25 cellular contexts compared by ENCODE assay signal in the genomic region with DNA sequence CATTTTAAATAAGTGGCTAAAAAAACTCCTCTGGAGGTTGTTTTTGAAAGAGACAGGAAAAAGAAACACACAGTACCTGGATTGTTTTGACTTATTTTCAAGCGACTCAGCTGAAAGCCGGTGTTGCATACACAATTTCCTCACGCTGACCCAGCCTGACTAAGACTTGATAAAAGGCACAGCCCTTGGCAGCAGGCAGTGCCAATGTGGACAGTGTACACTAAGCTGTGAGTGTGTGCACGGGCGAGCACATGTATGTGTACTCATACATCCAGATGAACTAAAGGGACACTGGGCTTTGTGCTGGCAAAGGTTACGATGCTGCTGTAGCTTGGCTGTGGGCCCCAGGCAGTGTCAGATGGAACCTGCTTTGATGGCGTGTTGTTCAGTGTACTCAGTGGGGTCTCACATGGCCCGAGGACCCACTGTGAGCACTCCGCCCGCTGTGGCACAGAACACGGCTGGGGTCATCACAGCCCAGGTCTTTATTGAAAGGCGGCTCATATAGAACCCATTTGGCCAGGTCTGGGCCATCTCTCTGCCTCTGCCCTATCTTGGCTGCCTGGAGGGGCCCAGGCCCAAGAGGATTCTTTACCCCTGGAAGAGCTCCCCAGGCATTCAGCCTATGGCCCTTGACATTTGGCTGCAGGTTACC.
A peak's percentile ranks its signal among the peaks of the same experiment; 100 is the strongest.
DNase-seq lines count a peak whose midpoint lies in the region; ATAC-seq and TF ChIP-seq lines count a peak whose summit lies in the region.
"Had no signal": no experiment of that assay in that cellular context is flagged by ENCODE, and none has a peak within 500 bp of the region (broad histone marks: within the 10 kb centered on the region; RNA-seq: fewer than 3 reads in every experiment).

No MANE protein-coding gene starts in this region.

- H3K4me3 ChIP-seq in RWPE2 (ENCODE audit: severe bottlenecking) (no peak overlapping the region), fibroblast of the aortic adventitia (ENCODE audit: low read depth, low read length) (no peak overlapping the region)
- H3K4me3 ChIP-seq: gastrocnemius medialis, lung, SJCRH30, smooth muscle cell, tibial artery had no signal

- TF ChIP-seq CTCF in RWPE2 (IDR thresholded peaks at IDR 0.05; ENCODE audit: poor library complexity, severe bottlenecking) (no peak), fibroblast of the aortic adventitia (IDR thresholded peaks at IDR 0.05; ENCODE audit: insufficient read depth, low read length) (no peak), glutamatergic neuron (IDR thresholded peaks at IDR 0.05; ENCODE audit: partially characterized antibody, unreplicated experiment) (no peak)

- H3K27ac ChIP-seq in RWPE2 (ENCODE audit: poor library complexity, severe bottlenecking), result peak overlapping the region; percentile 35
- H3K27ac ChIP-seq: 22Rv1, gastrocnemius medialis, SJCRH30, tibial artery had no signal

- H3K36me3 ChIP-seq in RWPE2 (ENCODE audit: low read depth), result no peaks in the 10 kb centered on the region
- H3K36me3 ChIP-seq: gastrocnemius medialis, SJCRH30, tibial artery had no signal

- DNase-seq in DMS53 (lab: John Stamatoyannopoulos, UW) (peak; percentile 38), DMS53 treated with DMSO at 0.1 percent for 48 hours (lab: John Stamatoyannopoulos, UW; ENCODE audit: unreplicated experiment) (no peak), RWPE2 (ENCODE audit: low spot score) (peak; percentile 40), fibroblast of the aortic adventitia (ENCODE audit: low read depth) (peak; percentile 43), glutamatergic neuron (no peak), NCI-H2107 (lab: John Stamatoyannopoulos, UW) (no peak)
- DNase-seq in stimulated activated naive B cell treated with anti-CD40 and anti-IgM and Interleukin-4, amounts not matched to agents 10 μg/mL and 1 μg/mL and 100 μg/mL, for 72 hours, result no peak
- DNase-seq: activated CD4-positive, alpha-beta T cell treated with anti-CD3 and anti-CD28 coated beads for 48 hours; cerebellar nuclear complex; DND-41; gastrocnemius medialis; hypothalamus; NCI-H1694; NCI-H345; NCI-H82; SJCRH30; stimulated activated naive CD4-positive, alpha-beta T cell; T-helper 1 cell; tibial artery had no signal

- ATAC-seq in RWPE2 (ENCODE audit: low read depth) (peak; percentile 39; the same call in 1 of the 3 replicates), HG02623 (IDR thresholded peaks at IDR 0.05; ENCODE audit: unreplicated experiment) (no peak)
- ATAC-seq in stimulated activated naive B cell treated with anti-CD40 and anti-IgM and Interleukin-4, amounts not matched to agents 10 μg/mL and 1 μg/mL and 100 μg/mL, for 72 hours (replicated peaks), result no peak
- ATAC-seq: gastrocnemius medialis had no signal

- H3K27me3 Mint-ChIP-seq in stimulated activated naive B cell treated with anti-CD40 and anti-IgM and Interleukin-4, amounts not matched to agents 10 μg/mL and 1 μg/mL and 100 μg/mL, for 72 hours, result no peaks in the 10 kb centered on the region
- H3K27me3 Mint-ChIP-seq in glutamatergic neuron (ENCODE audit: unreplicated experiment), result no peaks in the 10 kb centered on the region
- H3K27me3 Mint-ChIP-seq: activated naive CD4-positive, alpha-beta T cell treated with anti-CD3 and anti-CD28 coated beads, Interleukin-2, amount 50 U/mL, for 24 hours had no signal

- no peaks in the 10 kb centered on the region for H3K9me3 Mint-ChIP-seq in stimulated activated naive B cell treated with anti-CD40 and anti-IgM and Interleukin-4, amounts not matched to agents 10 μg/mL and 1 μg/mL and 100 μg/mL, for 72 hours
- peaks cover 2% of the 10 kb centered on the region for H3K9me3 Mint-ChIP-seq in glutamatergic neuron (ENCODE audit: unreplicated experiment)
- H3K9me3 Mint-ChIP-seq: activated naive CD4-positive, alpha-beta T cell treated with anti-CD3 and anti-CD28 coated beads, Interleukin-2, amount 50 U/mL, for 24 hours; activated T-helper 1 cell treated with anti-CD3 and anti-CD28 coated beads, Interleukin-12 subunit alpha, Interleukin-12 subunit beta, Interleukin-2, Interleukin-4 antibody, amounts not matched to agents 30 ng/mL and 10 ng/mL and 1 ng/mL, durations not matched to agents 14 hours and 24 hours and 36 hours had no signal

- peaks cover 49 to 56% of the 10 kb centered on the region in 2 donors for H3K36me3 Mint-ChIP-seq in stimulated activated naive B cell treated with anti-CD40 and anti-IgM and Interleukin-4, amounts not matched to agents 10 μg/mL and 1 μg/mL and 100 μg/mL, for 72 hours
- H3K36me3 Mint-ChIP-seq in glutamatergic neuron (ENCODE audit: unreplicated experiment), result peaks cover 10% of the 10 kb centered on the region
- H3K36me3 Mint-ChIP-seq: activated naive CD4-positive, alpha-beta T cell treated with anti-CD3 and anti-CD28 coated beads, Interleukin-2, amount 50 U/mL, for 24 hours had no signal

- no peaks in the 10 kb centered on the region for H3K4me1 ChIP-seq in RWPE2 (ENCODE audit: insufficient read depth, poor library complexity, severe bottlenecking)
- H3K4me1 ChIP-seq: SJCRH30, tibial artery had no signal

- no peak overlapping the region for H3K4me3 Mint-ChIP-seq in stimulated activated naive B cell treated with anti-CD40 and anti-IgM and Interleukin-4, amounts not matched to agents 10 μg/mL and 1 μg/mL and 100 μg/mL, for 72 hours
- H3K4me3 Mint-ChIP-seq in glutamatergic neuron (ENCODE audit: unreplicated experiment), result no peak overlapping the region
- H3K4me3 Mint-ChIP-seq: activated naive CD4-positive, alpha-beta T cell treated with anti-CD3 and anti-CD28 coated beads, Interleukin-2, amount 50 U/mL, for 24 hours; activated T-helper 1 cell treated with anti-CD3 and anti-CD28 coated beads, Interleukin-12 subunit alpha, Interleukin-12 subunit beta, Interleukin-2, Interleukin-4 antibody, amounts not matched to agents 30 ng/mL and 10 ng/mL and 1 ng/mL, durations not matched to agents 14 hours and 24 hours and 36 hours had no signal

- peak overlapping the region; percentile 75 for H3K27ac Mint-ChIP-seq in stimulated activated naive B cell treated with anti-CD40 and anti-IgM and Interleukin-4, amounts not matched to agents 10 μg/mL and 1 μg/mL and 100 μg/mL, for 72 hours
- no peak overlapping the region for H3K27ac Mint-ChIP-seq in glutamatergic neuron (ENCODE audit: unreplicated experiment)
- H3K27ac Mint-ChIP-seq: activated naive CD4-positive, alpha-beta T cell treated with anti-CD3 and anti-CD28 coated beads, Interleukin-2, amount 50 U/mL, for 24 hours; activated T-helper 1 cell treated with anti-CD3 and anti-CD28 coated beads, Interleukin-12 subunit alpha, Interleukin-12 subunit beta, Interleukin-2, Interleukin-4 antibody, amounts not matched to agents 30 ng/mL and 10 ng/mL and 1 ng/mL, durations not matched to agents 14 hours and 24 hours and 36 hours had no signal

- no peaks in the 10 kb centered on the region for H3K9me3 ChIP-seq in RWPE2 (ENCODE audit: severe bottlenecking)
- H3K9me3 ChIP-seq: gastrocnemius medialis, SJCRH30, tibial artery had no signal

- peaks cover 17 to 30% of the 10 kb centered on the region in 2 donors for H3K4me1 Mint-ChIP-seq in stimulated activated naive B cell treated with anti-CD40 and anti-IgM and Interleukin-4, amounts not matched to agents 10 μg/mL and 1 μg/mL and 100 μg/mL, for 72 hours
- H3K4me1 Mint-ChIP-seq in glutamatergic neuron (ENCODE audit: low read depth, unreplicated experiment), result peaks cover 2% of the 10 kb centered on the region
- H3K4me1 Mint-ChIP-seq: activated naive CD4-positive, alpha-beta T cell treated with anti-CD3 and anti-CD28 coated beads, Interleukin-2, amount 50 U/mL, for 24 hours had no signal

- no peaks in the 10 kb centered on the region for H3K27me3 ChIP-seq in RWPE2 (ENCODE audit: insufficient read depth, poor library complexity, severe bottlenecking)
- H3K27me3 ChIP-seq: gastrocnemius medialis, SJCRH30, tibial artery had no signal

Comparison
In these comparisons a context has a peak if more than half of its experiments do, and no peak if none do; other contexts are left out.
1. DNase-seq: peak in DMS53 (single experiment), RWPE2 (single experiment) and fibroblast of the aortic adventitia (single experiment); none in DMS53 treated with DMSO at 0.1 percent for 48 hours (single experiment), stimulated activated naive B cell treated with anti-CD40 and anti-IgM and Interleukin-4, amounts not matched to agents 10 μg/mL and 1 μg/mL and 100 μg/mL, for 72 hours (single experiment), glutamatergic neuron (single experiment) and NCI-H2107 (single experiment).